23 cellular contexts compared by ENCODE assay signal in genomic region chr5:54654211-54654610, GRCh38.
DNase-seq lines count a peak whose midpoint lies in the region; ATAC-seq, FAIRE-seq and TF ChIP-seq lines count a peak whose summit lies in the region.
"Had no signal": no experiment of that assay in that cellular context is flagged by ENCODE, and none has a peak within 500 bp of the region (broad histone marks: within the 10 kb centered on the region; RNA-seq: fewer than 3 reads in every experiment).

No MANE protein-coding gene starts in this region.

- peaks cover 13% of the 10 kb centered on the region for H3K4me1 ChIP-seq in GM23248 (ENCODE audit: insufficient read depth)
- H3K4me1 ChIP-seq in ascending aorta: peaks cover 6 to 40% of the 10 kb centered on the region in 2 donors

- H3K36me3 ChIP-seq in GM23248 (ENCODE audit: low read depth): no peaks in the 10 kb centered on the region
- H3K36me3 ChIP-seq in ascending aorta: no peaks in the 10 kb centered on the region
- H3K36me3 ChIP-seq: ovary, right atrium auricular region had no signal

- CTCF ChIA-PET in CD4-positive, alpha-beta T cell (lab: Charles Lee): no interaction called here

- no peaks in the 10 kb centered on the region for H3K27me3 ChIP-seq in GM23248 (replicated peaks; ENCODE audit: insufficient read depth)
- H3K27me3 ChIP-seq in ascending aorta: no peaks in the 10 kb centered on the region
- no peaks in the 10 kb centered on the region for H3K27me3 ChIP-seq in CD4-positive, alpha-beta T cell (ENCODE audit: control insufficient read depth, insufficient read depth, low read length)
- H3K27me3 ChIP-seq: ovary, right atrium auricular region had no signal

- no peaks in the 10 kb centered on the region for H3K79me2 ChIP-seq in GM23248 (ENCODE audit: insufficient read depth)

- H3K4me2 ChIP-seq in GM23248 (ENCODE audit: unreplicated experiment): no peak overlapping the region

- H3K9me3 ChIP-seq in GM23248 (ENCODE audit: low read depth) (no peaks in the 10 kb centered on the region), ascending aorta (no peaks in the 10 kb centered on the region)
- no peaks in the 10 kb centered on the region for H3K9me3 ChIP-seq in CD4-positive, alpha-beta T cell (ENCODE audit: control insufficient read depth, low read length)
- H3K9me3 ChIP-seq: ovary, right atrium auricular region had no signal

- no peaks in the 10 kb centered on the region for H3F3A ChIP-seq in GM23248 (ENCODE audit: insufficient read depth)

- no peak overlapping the region for H3K9ac ChIP-seq in GM23248

- H3K9me2 ChIP-seq in GM23248 (ENCODE audit: insufficient read depth): no peaks in the 10 kb centered on the region

- in situ Hi-C loops in GM23248 (cut with MboI): no loop called here

- H3K4me3 Mint-ChIP-seq in stimulated activated effector memory CD8-positive, alpha-beta T cell treated with anti-CD3 and anti-CD28 coated beads, Interleukin-12 subunit alpha, Interleukin-12 subunit beta, amount 100 ng/mL, for 72 hours: no peak overlapping the region
- H3K4me3 Mint-ChIP-seq in activated CD4-positive, alpha-beta T cell treated with anti-CD3 and anti-CD28 coated beads, Interleukin-2, amount 10 ng/mL, durations not matched to agents 24 days and 14 days: no peak overlapping the region
- no peak overlapping the region for H3K4me3 Mint-ChIP-seq in CD4-positive, alpha-beta T cell
- H3K4me3 Mint-ChIP-seq: activated naive CD8-positive, alpha-beta T cell treated with anti-CD3 and anti-CD28 coated beads, Interleukin-2, amount 10 ng/mL, durations not matched to agents 7 days and 5 days; CD8-positive, alpha-beta T cell; memory B cell had no signal

- H3K36me3 Mint-ChIP-seq in stimulated activated effector memory CD8-positive, alpha-beta T cell treated with anti-CD3 and anti-CD28 coated beads, Interleukin-12 subunit alpha, Interleukin-12 subunit beta, amount 100 ng/mL, for 72 hours: no peaks in the 10 kb centered on the region
- no peaks in the 10 kb centered on the region for H3K36me3 Mint-ChIP-seq in activated CD4-positive, alpha-beta T cell treated with anti-CD3 and anti-CD28 coated beads, Interleukin-2, amount 10 ng/mL, durations not matched to agents 24 days and 14 days (ENCODE audit: low read depth)
- no peaks in the 10 kb centered on the region for H3K36me3 Mint-ChIP-seq in CD4-positive, alpha-beta T cell (ENCODE audit: low read depth)
- H3K36me3 Mint-ChIP-seq: activated naive CD8-positive, alpha-beta T cell treated with anti-CD3 and anti-CD28 coated beads, Interleukin-2, amount 10 ng/mL, durations not matched to agents 7 days and 5 days; CD8-positive, alpha-beta T cell; memory B cell had no signal

- no peaks in the 10 kb centered on the region for H4K20me1 ChIP-seq in GM23248 (ENCODE audit: insufficient read depth)

- peak; percentile 18 for DNase-seq in GM23248
- peak; percentile 46 to 89 for DNase-seq in NOMO-1 (lab: John Stamatoyannopoulos, UW; ENCODE audit: unreplicated experiment in 2 of 2)
- DNase-seq in ascending aorta (ENCODE audit: low spot score in 2 of 2): no peak
- no peak for DNase-seq in stimulated activated effector memory CD8-positive, alpha-beta T cell treated with anti-CD3 and anti-CD28 coated beads, Interleukin-12 subunit alpha, Interleukin-12 subunit beta, amount 100 ng/mL, for 72 hours (ENCODE audit: low spot score in 2 of 2)
- DNase-seq in activated CD4-positive, alpha-beta T cell treated with anti-CD3 and anti-CD28 coated beads, Interleukin-2, amount 10 ng/mL, durations not matched to agents 24 days and 14 days: no peak
- no peak for DNase-seq in CD4-positive, alpha-beta T cell
- no peak for DNase-seq in GM19239 (ENCODE audit: insufficient read length, low spot score)
- DNase-seq: activated CD4-positive, alpha-beta T cell treated with anti-CD3 and anti-CD28 coated beads for 48 hours; activated naive CD8-positive, alpha-beta T cell treated with anti-CD3 and anti-CD28 coated beads, Interleukin-2, amount 10 ng/mL, durations not matched to agents 7 days and 5 days; CD8-positive, alpha-beta T cell; cortex of kidney; head of caudate nucleus; NCI-H1436 treated with DMSO at 0.1 percent for 48 hours; NCI-H524; ovary; stimulated activated CD4-positive, alpha-beta T cell treated with anti-CD3 and anti-CD28 coated beads, Interleukin-12 subunit alpha, Interleukin-12 subunit beta, amount 100 ng/mL, for 4 hours; stimulated activated CD4-positive, alpha-beta T cell treated with anti-CD3 and anti-CD28 coated beads, Interleukin-4, amount 100 ng/mL, for 4 hours; SW 1271 had no signal

- no peaks in the 10 kb centered on the region for H3K27me3 Mint-ChIP-seq in activated CD4-positive, alpha-beta T cell treated with anti-CD3 and anti-CD28 coated beads, Interleukin-2, amount 10 ng/mL, durations not matched to agents 24 days and 14 days
- H3K27me3 Mint-ChIP-seq in CD4-positive, alpha-beta T cell: no peaks in the 10 kb centered on the region
- H3K27me3 Mint-ChIP-seq: activated naive CD8-positive, alpha-beta T cell treated with anti-CD3 and anti-CD28 coated beads, Interleukin-2, amount 10 ng/mL, durations not matched to agents 7 days and 5 days; memory B cell had no signal

- peak; percentile 45 for ATAC-seq in stimulated activated effector memory CD8-positive, alpha-beta T cell treated with anti-CD3 and anti-CD28 coated beads, Interleukin-12 subunit alpha, Interleukin-12 subunit beta, amount 100 ng/mL, for 72 hours
- ATAC-seq in CD4-positive, alpha-beta T cell (ENCODE audit: poor library complexity): no peak
- ATAC-seq: CD8-positive, alpha-beta T cell had no signal

- POLR2A ChIA-PET in CD4-positive, alpha-beta T cell (lab: Charles Lee): no interaction called here

- no peak for TF ChIP-seq CTCF in ascending aorta (IDR thresholded peaks at IDR 0.05)
- TF ChIP-seq CTCF in CD4-positive, alpha-beta T cell (IDR thresholded peaks at IDR 0.05): no peak

- no peaks in the 10 kb centered on the region for H3K9me3 Mint-ChIP-seq in stimulated activated effector memory CD8-positive, alpha-beta T cell treated with anti-CD3 and anti-CD28 coated beads, Interleukin-12 subunit alpha, Interleukin-12 subunit beta, amount 100 ng/mL, for 72 hours
- no peaks in the 10 kb centered on the region for H3K9me3 Mint-ChIP-seq in activated CD4-positive, alpha-beta T cell treated with anti-CD3 and anti-CD28 coated beads, Interleukin-2, amount 10 ng/mL, durations not matched to agents 24 days and 14 days
- no peaks in the 10 kb centered on the region for H3K9me3 Mint-ChIP-seq in CD4-positive, alpha-beta T cell
- H3K9me3 Mint-ChIP-seq: activated naive CD8-positive, alpha-beta T cell treated with anti-CD3 and anti-CD28 coated beads, Interleukin-2, amount 10 ng/mL, durations not matched to agents 7 days and 5 days; CD8-positive, alpha-beta T cell; memory B cell had no signal

- intact Hi-C loops in ascending aorta (cut with DNase I): no loop called here
- intact Hi-C loops in activated CD4-positive, alpha-beta T cell treated with anti-CD3 and anti-CD28 coated beads, Interleukin-2, amount 10 ng/mL, durations not matched to agents 24 days and 14 days (cut with micrococcal nuclease): no loop called here
- intact Hi-C loops in CD4-positive, alpha-beta T cell (cut with DNase I, micrococcal nuclease): no loop called here

- no peak overlapping the region for H3K27ac Mint-ChIP-seq in stimulated activated effector memory CD8-positive, alpha-beta T cell treated with anti-CD3 and anti-CD28 coated beads, Interleukin-12 subunit alpha, Interleukin-12 subunit beta, amount 100 ng/mL, for 72 hours
- H3K27ac Mint-ChIP-seq in activated CD4-positive, alpha-beta T cell treated with anti-CD3 and anti-CD28 coated beads, Interleukin-2, amount 10 ng/mL, durations not matched to agents 24 days and 14 days: no peak overlapping the region
- no peak overlapping the region for H3K27ac Mint-ChIP-seq in CD4-positive, alpha-beta T cell
- H3K27ac Mint-ChIP-seq: activated naive CD8-positive, alpha-beta T cell treated with anti-CD3 and anti-CD28 coated beads, Interleukin-2, amount 10 ng/mL, durations not matched to agents 7 days and 5 days; CD8-positive, alpha-beta T cell; memory B cell had no signal

- no peak overlapping the region for H2AFZ ChIP-seq in GM23248

- no peak for FAIRE-seq in GM19239 (lab: Jason Lieb, UNC)
- FAIRE-seq: endometrium, G401.6, GM18507 had no signal

- H3K27ac ChIP-seq in GM23248 (no peak overlapping the region), ascending aorta (peak overlapping the region; percentile 88 to 89)
- H3K27ac ChIP-seq in CD4-positive, alpha-beta T cell (ENCODE audit: low read depth, low read length): no peak overlapping the region
- H3K27ac ChIP-seq: ovary, right atrium auricular region had no signal

- no peak overlapping the region for H3K4me3 ChIP-seq in GM23248
- no peak overlapping the region for H3K4me3 ChIP-seq in ascending aorta
- H3K4me3 ChIP-seq: ovary, right atrium auricular region had no signal

- H3K4me1 Mint-ChIP-seq in stimulated activated effector memory CD8-positive, alpha-beta T cell treated with anti-CD3 and anti-CD28 coated beads, Interleukin-12 subunit alpha, Interleukin-12 subunit beta, amount 100 ng/mL, for 72 hours: peaks cover 18% of the 10 kb centered on the region
- H3K4me1 Mint-ChIP-seq in activated CD4-positive, alpha-beta T cell treated with anti-CD3 and anti-CD28 coated beads, Interleukin-2, amount 10 ng/mL, durations not matched to agents 24 days and 14 days: peaks cover 14% of the 10 kb centered on the region
- peaks cover 4% of the 10 kb centered on the region for H3K4me1 Mint-ChIP-seq in CD4-positive, alpha-beta T cell (ENCODE audit: low read depth)

Comparison
In these comparisons a context has a peak if more than half of its experiments do, and no peak if none do; other contexts are left out.
1. DNase-seq: peak in GM23248 (single experiment) and NOMO-1 (2 of 2); none in ascending aorta (0 of 2), stimulated activated effector memory CD8-positive, alpha-beta T cell treated with anti-CD3 and anti-CD28 coated beads, Interleukin-12 subunit alpha, Interleukin-12 subunit beta, amount 100 ng/mL, for 72 hours (0 of 2), activated CD4-positive, alpha-beta T cell treated with anti-CD3 and anti-CD28 coated beads, Interleukin-2, amount 10 ng/mL, durations not matched to agents 24 days and 14 days (single experiment), CD4-positive, alpha-beta T cell (0 of 10) and GM19239 (single experiment).
2. H3K27ac ChIP-seq: peak in ascending aorta (2 of 2); none in GM23248 (single experiment) and CD4-positive, alpha-beta T cell (single experiment).